ENCODE assay signal across 16 cellular contexts in the genomic region with DNA sequence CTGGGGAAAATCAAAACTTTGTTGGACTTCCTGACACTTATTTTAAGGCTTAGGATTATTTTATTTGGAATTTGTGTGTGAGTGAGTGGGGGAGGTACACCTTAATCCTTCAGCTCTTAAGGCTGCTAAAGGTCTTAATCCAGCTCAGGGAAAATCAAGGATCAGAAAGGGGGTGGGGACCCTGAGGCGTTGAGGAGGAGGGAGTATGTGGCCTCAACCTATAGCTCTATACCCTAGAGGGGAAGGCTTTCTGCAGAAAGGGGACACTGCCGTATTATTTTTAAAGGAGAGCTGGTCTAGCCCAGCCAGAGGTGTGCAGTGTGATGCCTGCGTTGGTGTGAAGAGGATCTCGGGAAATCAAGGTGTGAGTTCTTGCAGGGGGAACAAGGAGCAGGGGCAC. TPM values are rescaled to one million over a fixed set of nuclear protein-coding genes. Genes with fewer than 3 reads are reported as not detected.
A peak's percentile ranks its signal among the peaks of the same experiment; 100 is the strongest.
DNase-seq lines count a peak whose midpoint lies in the region; ATAC-seq and TF ChIP-seq lines count a peak whose summit lies in the region.
"Had no signal": no experiment of that assay in that cellular context is flagged by ENCODE, and none has a peak within 500 bp of the region (broad histone marks: within the 10 kb centered on the region; RNA-seq: fewer than 3 reads in every experiment).

No MANE protein-coding gene starts in this region.

- no peaks in the 10 kb centered on the region for H3K36me3 ChIP-seq in PC-9 (ENCODE audit: low read depth)
- H3K36me3 ChIP-seq in colonic mucosa = no peaks in the 10 kb centered on the region
- H3K36me3 ChIP-seq in neural progenitor cell = no peaks in the 10 kb centered on the region
- no peaks in the 10 kb centered on the region for H3K36me3 ChIP-seq in tibial artery

- no peaks in the 10 kb centered on the region for H3K27me3 ChIP-seq in PC-9 (ENCODE audit: insufficient read depth, low read depth)
- no peaks in the 10 kb centered on the region for H3K27me3 ChIP-seq in colonic mucosa
- no peaks in the 10 kb centered on the region for H3K27me3 ChIP-seq in neural progenitor cell
- no peaks in the 10 kb centered on the region for H3K27me3 ChIP-seq in tibial artery

- H3K27ac ChIP-seq in PC-9 = peak overlapping the region; percentile 77
- H3K27ac ChIP-seq in colonic mucosa = peak overlapping the region; percentile 80
- H3K27ac ChIP-seq in neural progenitor cell = no peak overlapping the region
- H3K27ac ChIP-seq in tibial artery = peak overlapping the region; percentile 79 to 81

- peaks cover 53% of the 10 kb centered on the region for H3K4me1 Mint-ChIP-seq in neural progenitor cell
- peaks cover 29% of the 10 kb centered on the region for H3K4me1 Mint-ChIP-seq in activated T-helper 17 cell treated with anti-CD3 and anti-CD28 coated beads, Interleukin-2, amount 50 U/mL, for 72 hours

- H3K9me3 ChIP-seq in PC-9 (ENCODE audit: insufficient read depth, low read depth) = no peaks in the 10 kb centered on the region
- no peaks in the 10 kb centered on the region for H3K9me3 ChIP-seq in colonic mucosa
- no peaks in the 10 kb centered on the region for H3K9me3 ChIP-seq in neural progenitor cell (ENCODE audit: low read depth)
- no peaks in the 10 kb centered on the region for H3K9me3 ChIP-seq in tibial artery

- peaks cover 4% of the 10 kb centered on the region for H3K9me3 Mint-ChIP-seq in neural progenitor cell
- no peaks in the 10 kb centered on the region for H3K9me3 Mint-ChIP-seq in activated T-helper 17 cell treated with anti-CD3 and anti-CD28 coated beads, Interleukin-2, amount 50 U/mL, for 72 hours
- H3K9me3 Mint-ChIP-seq: T-helper 1 cell treated with Interleukin-12 subunit alpha and Interleukin-12 subunit beta and Interleukin-4 antibody, amounts not matched to agents 30 μg/mL and 1 μg/mL, for 36 hours had no signal

- H3K79me2 ChIP-seq in PC-9 (ENCODE audit: low read depth) = no peaks in the 10 kb centered on the region
- H3K79me2 ChIP-seq in neural progenitor cell (ENCODE audit: low read depth) = no peaks in the 10 kb centered on the region

- no peak overlapping the region for H2AFZ ChIP-seq in PC-9
- no peak overlapping the region for H2AFZ ChIP-seq in neural progenitor cell (replicated peaks)

- H4K20me1 ChIP-seq in PC-9 (ENCODE audit: insufficient read depth) (no peaks in the 10 kb centered on the region), neural progenitor cell (ENCODE audit: low read depth) (no peaks in the 10 kb centered on the region)

- H3K27me3 Mint-ChIP-seq in neural progenitor cell (ENCODE audit: insufficient read depth, low read depth) = peaks cover 7% of the 10 kb centered on the region
- H3K27me3 Mint-ChIP-seq in activated T-helper 17 cell treated with anti-CD3 and anti-CD28 coated beads, Interleukin-2, amount 50 U/mL, for 72 hours = no peaks in the 10 kb centered on the region

- no peak overlapping the region for H3K4me3 Mint-ChIP-seq in neural progenitor cell
- no peak overlapping the region for H3K4me3 Mint-ChIP-seq in activated T-helper 17 cell treated with anti-CD3 and anti-CD28 coated beads, Interleukin-2, amount 50 U/mL, for 72 hours
- H3K4me3 Mint-ChIP-seq: T-helper 1 cell treated with Interleukin-12 subunit alpha and Interleukin-12 subunit beta and Interleukin-4 antibody, amounts not matched to agents 30 μg/mL and 1 μg/mL, for 36 hours had no signal

- peak overlapping the region; percentile 73 for H3K4me2 ChIP-seq in PC-9
- no peak overlapping the region for H3K4me2 ChIP-seq in neural progenitor cell

- intact Hi-C loops in PC-9 (cut with micrococcal nuclease; ENCODE audit: unreplicated experiment) (loop anchor here (1.0 to 2.0 kb wide), 8 partner anchors 14 to 94 kb away; a partner anchor contains a TSS), colonic mucosa (cut with DNase I) (no loop called here), tibial artery (cut with DNase I; ENCODE audit: low total_unique reads) (loop anchor here (5.0 kb wide), 1 partner anchor 51 kb away; no protein-coding TSS in a partner anchor)

- H3F3A ChIP-seq in PC-9 (ENCODE audit: insufficient read depth, low read depth) (peaks cover 72% of the 10 kb centered on the region), neural progenitor cell (ENCODE audit: low read depth) (peaks cover 3% of the 10 kb centered on the region)

- H3K9me2 ChIP-seq in PC-9 (ENCODE audit: insufficient read depth) = no peaks in the 10 kb centered on the region

- H3K27ac Mint-ChIP-seq in neural progenitor cell = peak overlapping the region; percentile 42
- no peak overlapping the region for H3K27ac Mint-ChIP-seq in activated T-helper 17 cell treated with anti-CD3 and anti-CD28 coated beads, Interleukin-2, amount 50 U/mL, for 72 hours
- H3K27ac Mint-ChIP-seq: T-helper 1 cell treated with Interleukin-12 subunit alpha and Interleukin-12 subunit beta and Interleukin-4 antibody, amounts not matched to agents 30 μg/mL and 1 μg/mL, for 36 hours had no signal

- H3K9ac ChIP-seq in colonic mucosa (ENCODE audit: low read depth in 2 of 2, low read length in 2 of 2) (peak overlapping the region; percentile 29 to 59), neural progenitor cell (no peak overlapping the region)

- CTCF ChIA-PET in PC-9 (lab: Charles Lee) = interaction anchor here (0.5 to 1.8 kb wide), 9 partner anchors 16 to 95 kb away, joined by 3 to 13 read pairs (median 3); no protein-coding TSS in a partner anchor

- H3K4me1 ChIP-seq in PC-9 (replicated peaks; ENCODE audit: insufficient read depth) = peaks cover 84% of the 10 kb centered on the region
- H3K4me1 ChIP-seq in colonic mucosa = peaks cover 31% of the 10 kb centered on the region
- peaks cover 6% of the 10 kb centered on the region for H3K4me1 ChIP-seq in neural progenitor cell
- peaks cover 0 to 74% (median 55%) of the 10 kb centered on the region in 4 donors for H3K4me1 ChIP-seq in tibial artery

- BruUV-seq in PC-9 (replicated peaks; lab: Mats Ljungman, UMichigan) = no TSS peak

- TF ChIP-seq CTCF in PC-9 (conservative IDR thresholded peaks at IDR 0.05) (no peak), colonic mucosa (IDR thresholded peaks at IDR 0.05) (no peak), neural progenitor cell (IDR thresholded peaks at IDR 0.05) (no peak), tibial artery (IDR thresholded peaks at IDR 0.05) (no peak)

- POLR2A ChIA-PET in PC-9 (lab: Charles Lee; ENCODE audit: unreplicated experiment) = interaction anchor here (0.6 to 1.6 kb wide), 6 partner anchors 11 to 55 kb away, joined by 3 to 7 read pairs (median 5); no protein-coding TSS in a partner anchor

- H3K4me3 ChIP-seq in PC-9 = peak overlapping the region; percentile 1; the same call in 1 of the 2 replicates
- H3K4me3 ChIP-seq in colonic mucosa = no peak overlapping the region
- H3K4me3 ChIP-seq in neural progenitor cell = no peak overlapping the region
- H3K4me3 ChIP-seq in tibial artery = no peak overlapping the region

- no peak for ATAC-seq in GM21390 (IDR thresholded peaks at IDR 0.05; ENCODE audit: unreplicated experiment)
- no peak for ATAC-seq in activated T-helper 17 cell treated with anti-CD3 and anti-CD28 coated beads, Interleukin-2, amount 50 U/mL, for 72 hours (replicated peaks)

- peaks cover 2% of the 10 kb centered on the region for H3K36me3 Mint-ChIP-seq in neural progenitor cell
- no peaks in the 10 kb centered on the region for H3K36me3 Mint-ChIP-seq in activated T-helper 17 cell treated with anti-CD3 and anti-CD28 coated beads, Interleukin-2, amount 50 U/mL, for 72 hours (ENCODE audit: low read depth)

- DNase-seq in PC-9 (no peak), colonic mucosa (no peak), neural progenitor cell (ENCODE audit: low spot score) (peak; percentile 23), tibial artery (no peak), dedifferentiated amniotic fluid mesenchymal stem cell (ENCODE audit: extremely low spot score) (no peak), SHP77 (lab: John Stamatoyannopoulos, UW) (no peak)
- DNase-seq: activated CD4-positive, alpha-beta T cell treated with anti-CD3 and anti-CD28 coated beads for 1 hour; activated naive CD4-positive, alpha-beta T cell treated with anti-CD3 and anti-CD28 coated beads, Interleukin-2, amount 50 U/mL, for 16 hours; central memory CD4-positive, alpha-beta T cell; KG1; NCI-H1092; NCI-H2171; NCI-H774 had no signal

RNA-seq across cellular contexts. Expression of a gene that starts 20.0 kb away (rescaled TPM):
- total RNA-seq in PC-9 (2021) (74.6 and 84.5 TPM in 2 replicates), colonic mucosa (10 to 100 TPM; 18.3 to 27.1 TPM), neural progenitor cell (ENCODE audit: low replicate concordance) (4.8 and 14.9 TPM in 2 replicates)
- 10 to 100 TPM; 14.2 to 25.5 TPM for total RNA-seq in activated T-helper 17 cell treated with anti-CD3 and anti-CD28 coated beads, Interleukin-2, amount 50 U/mL, for 72 hours
